Comparison of ENCODE assay signal across 8 cellular contexts in genomic region chr1:167713330-167714081, GRCh38. TPM values are rescaled to one million over a fixed set of nuclear protein-coding genes. Genes with fewer than 3 reads are reported as not detected.
DNase-seq lines count a peak whose midpoint lies in the region; ATAC-seq and TF ChIP-seq lines count a peak whose summit lies in the region.

No MANE protein-coding gene starts in this region.

- peak overlapping the region; percentile 69 for H3K27ac Mint-ChIP-seq in activated CD8-positive, alpha-beta memory T cell treated with anti-CD3 and anti-CD28 coated beads, Interleukin-2, amount 10 ng/mL, durations not matched to agents 7 days and 5 days
- peak overlapping the region; percentile 90 for H3K27ac Mint-ChIP-seq in progenitor cell of endocrine pancreas

- no peaks in the 10 kb centered on the region for H3K9me3 Mint-ChIP-seq in activated CD8-positive, alpha-beta memory T cell treated with anti-CD3 and anti-CD28 coated beads, Interleukin-2, amount 10 ng/mL, durations not matched to agents 7 days and 5 days (ENCODE audit: low read depth)
- no peaks in the 10 kb centered on the region for H3K9me3 Mint-ChIP-seq in progenitor cell of endocrine pancreas (ENCODE audit: low read depth)

- H3K36me3 Mint-ChIP-seq in activated CD8-positive, alpha-beta memory T cell treated with anti-CD3 and anti-CD28 coated beads, Interleukin-2, amount 10 ng/mL, durations not matched to agents 7 days and 5 days, result peaks cover 2% of the 10 kb centered on the region
- H3K36me3 Mint-ChIP-seq in progenitor cell of endocrine pancreas (ENCODE audit: insufficient read depth), result peaks cover 2% of the 10 kb centered on the region

- H3K4me3 ChIP-seq in AG09309 (ENCODE audit: control insufficient read depth, low read depth, low read length) (peak overlapping the region; percentile 75), fibroblast of villous mesenchyme (ENCODE audit: low read depth, low read length) (peak overlapping the region; percentile 92)

- ATAC-seq in activated CD8-positive, alpha-beta memory T cell treated with anti-CD3 and anti-CD28 coated beads, Interleukin-2, amount 10 ng/mL, durations not matched to agents 7 days and 5 days, result no peak
- ATAC-seq in GM18873 (IDR thresholded peaks at IDR 0.05; ENCODE audit: low FRiP score, unreplicated experiment) (no peak), GM19463 (IDR thresholded peaks at IDR 0.05; ENCODE audit: unreplicated experiment) (no peak)

- peaks cover 22% of the 10 kb centered on the region for H3K4me1 Mint-ChIP-seq in activated CD8-positive, alpha-beta memory T cell treated with anti-CD3 and anti-CD28 coated beads, Interleukin-2, amount 10 ng/mL, durations not matched to agents 7 days and 5 days
- peaks cover 8% of the 10 kb centered on the region for H3K4me1 Mint-ChIP-seq in progenitor cell of endocrine pancreas (ENCODE audit: low read depth)

- DNase-seq in AG09309 (ENCODE audit: low read depth) (no peak), HuH-7 (ENCODE audit: low spot score) (peak; percentile 43), fibroblast of villous mesenchyme (ENCODE audit: low read depth) (peak; percentile 34), progenitor cell of endocrine pancreas (ENCODE audit: low spot score, unreplicated experiment) (no peak), hepatic stellate cell (ENCODE audit: low spot score) (no peak)
- DNase-seq in activated CD8-positive, alpha-beta memory T cell treated with anti-CD3 and anti-CD28 coated beads, Interleukin-2, amount 10 ng/mL, durations not matched to agents 7 days and 5 days, result peak; percentile 45

- no peak for TF ChIP-seq CTCF in AG09309 (IDR thresholded peaks at IDR 0.05; ENCODE audit: control insufficient read depth, insufficient read depth, low read depth, low read length, missing control alignments)
- TF ChIP-seq CTCF in fibroblast of villous mesenchyme (IDR thresholded peaks at IDR 0.05; ENCODE audit: insufficient read depth, low read depth, low read length), result no peak
- no peak for TF ChIP-seq CTCF in progenitor cell of endocrine pancreas (IDR thresholded peaks at IDR 0.05; ENCODE audit: unreplicated experiment)

- peak overlapping the region; percentile 80 for H3K4me3 Mint-ChIP-seq in activated CD8-positive, alpha-beta memory T cell treated with anti-CD3 and anti-CD28 coated beads, Interleukin-2, amount 10 ng/mL, durations not matched to agents 7 days and 5 days
- peak overlapping the region; percentile 87 for H3K4me3 Mint-ChIP-seq in progenitor cell of endocrine pancreas (ENCODE audit: low read depth)

- peaks cover 15% of the 10 kb centered on the region for H3K27me3 Mint-ChIP-seq in activated CD8-positive, alpha-beta memory T cell treated with anti-CD3 and anti-CD28 coated beads, Interleukin-2, amount 10 ng/mL, durations not matched to agents 7 days and 5 days
- H3K27me3 Mint-ChIP-seq in progenitor cell of endocrine pancreas, result peaks cover 20% of the 10 kb centered on the region

- CTCF ChIA-PET in activated CD8-positive, alpha-beta memory T cell treated with anti-CD3 and anti-CD28 coated beads, Interleukin-2, amount 10 ng/mL, durations not matched to agents 7 days and 5 days (lab: Charles Lee), result interaction anchor here (0.7 to 3.9 kb wide), 8 partner anchors 10 to 369 kb away, joined by 3 to 18 read pairs (median 6); no protein-coding TSS in a partner anchor

RNA-seq across cellular contexts. Expression of gene MPZL1, which starts 8.3 kb away (rescaled TPM):
- 10 to 100 TPM; 12.4 to 14.2 TPM for total RNA-seq in activated CD8-positive, alpha-beta memory T cell treated with anti-CD3 and anti-CD28 coated beads, Interleukin-2, amount 10 ng/mL, durations not matched to agents 7 days and 5 days
- total RNA-seq in fibroblast of villous mesenchyme (163 and 358 TPM in 2 replicates), progenitor cell of endocrine pancreas (127 and 133 TPM in 2 replicates)

Comparison
In these comparisons a context has a peak if more than half of its experiments do, and no peak if none do; other contexts are left out.
1. DNase-seq: peak in HuH-7 (single experiment), activated CD8-positive, alpha-beta memory T cell treated with anti-CD3 and anti-CD28 coated beads, Interleukin-2, amount 10 ng/mL, durations not matched to agents 7 days and 5 days (single experiment) and fibroblast of villous mesenchyme (single experiment); none in AG09309 (single experiment), progenitor cell of endocrine pancreas (single experiment) and hepatic stellate cell (single experiment).